5 cellular contexts compared by ENCODE assay signal in the genomic region with DNA sequence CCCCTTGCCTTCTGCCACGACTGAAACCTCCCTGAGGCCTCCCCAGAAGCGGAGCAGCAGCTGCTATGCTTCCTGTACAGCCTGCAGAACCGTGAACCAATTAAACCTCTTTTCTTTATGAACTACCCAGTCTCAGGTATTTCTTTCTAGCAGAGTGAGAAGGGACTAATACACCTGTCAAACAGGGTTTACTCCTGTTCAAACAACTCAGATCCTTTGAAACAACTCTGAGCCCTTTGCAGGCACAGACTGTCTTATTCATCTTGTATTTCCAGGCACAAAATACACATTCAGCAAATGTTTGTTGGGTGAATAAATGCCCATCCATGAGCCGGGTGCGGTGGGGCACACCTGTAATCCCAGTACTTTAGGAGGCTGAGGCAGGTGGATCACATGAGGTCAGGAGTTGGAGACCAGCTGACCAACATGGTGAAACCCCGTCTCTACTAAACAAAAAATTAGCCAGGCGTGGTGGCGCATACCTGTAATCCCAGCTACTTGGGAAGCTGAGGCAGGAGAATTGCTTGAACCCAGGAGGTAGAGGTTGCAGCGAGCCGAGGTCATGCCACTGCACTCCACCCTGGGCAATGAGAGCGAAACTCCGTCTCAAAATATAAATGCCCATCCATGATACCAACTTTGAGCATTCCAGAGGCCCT. TPM values are rescaled to one million over a fixed set of nuclear protein-coding genes. Genes with fewer than 3 reads are reported as not detected.
"Had no signal": no experiment of that assay in that cellular context is flagged by ENCODE, and none has a peak within 500 bp of the region (broad histone marks: within the 10 kb centered on the region; RNA-seq: fewer than 3 reads in every experiment).

No MANE protein-coding gene starts in this region.

RNA-seq across cellular contexts. Expression of a gene that starts 55.5 kb away (rescaled TPM):
- total RNA-seq: activated CD8-positive, alpha-beta memory T cell treated with anti-CD3 and anti-CD28 coated beads for 36 hours; dermis blood vessel endothelial cell; mononuclear cell; pulmonary artery endothelial cell; T-cell had no signal
